ENCODE assay signal across 1 cellular context in the genomic region with DNA sequence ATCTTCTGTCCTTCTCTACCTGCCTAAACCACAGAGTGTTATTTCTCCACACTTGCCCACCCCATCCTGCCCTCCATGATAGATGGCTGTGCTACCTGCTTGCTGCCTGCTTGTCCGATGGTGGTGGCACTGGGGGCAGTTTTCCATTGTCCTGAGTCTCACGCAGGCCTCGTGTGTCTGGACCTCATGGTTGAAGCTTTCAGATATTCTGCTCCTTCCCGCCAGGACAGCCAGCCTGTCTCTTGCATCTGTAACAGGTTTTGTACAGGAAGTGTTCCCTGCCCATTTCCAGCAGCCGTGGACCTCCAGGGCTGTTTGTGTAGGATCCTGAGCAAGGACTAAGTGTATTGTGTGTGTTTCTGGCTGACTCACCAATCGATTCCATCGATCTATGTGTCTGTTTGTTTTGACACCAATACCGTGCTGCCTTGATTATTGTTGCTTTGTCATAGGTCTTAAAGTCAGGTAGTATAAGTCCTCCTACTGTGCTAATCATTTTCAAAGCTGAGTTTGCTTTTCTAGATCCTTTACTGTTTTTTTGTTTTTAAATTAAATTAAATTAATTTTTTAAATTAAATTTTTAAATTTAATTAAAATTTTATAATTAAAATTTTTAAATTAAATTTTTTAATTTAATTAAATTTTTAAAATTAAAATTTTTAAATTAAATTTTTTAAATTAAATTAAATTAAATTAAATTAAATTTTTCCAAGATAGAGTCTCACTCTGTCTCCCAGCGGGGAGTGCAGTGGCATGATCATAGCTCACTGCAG.
TF ChIP-seq lines count a peak whose summit lies in the region.

No MANE protein-coding gene starts in this region.

TF ChIP-seq in HepG2, 621 proteins besides CTCF, POLR2A, EP300 and RAD21 (continued from another document and continues in another):
- TF ChIP-seq, protein P1, sequence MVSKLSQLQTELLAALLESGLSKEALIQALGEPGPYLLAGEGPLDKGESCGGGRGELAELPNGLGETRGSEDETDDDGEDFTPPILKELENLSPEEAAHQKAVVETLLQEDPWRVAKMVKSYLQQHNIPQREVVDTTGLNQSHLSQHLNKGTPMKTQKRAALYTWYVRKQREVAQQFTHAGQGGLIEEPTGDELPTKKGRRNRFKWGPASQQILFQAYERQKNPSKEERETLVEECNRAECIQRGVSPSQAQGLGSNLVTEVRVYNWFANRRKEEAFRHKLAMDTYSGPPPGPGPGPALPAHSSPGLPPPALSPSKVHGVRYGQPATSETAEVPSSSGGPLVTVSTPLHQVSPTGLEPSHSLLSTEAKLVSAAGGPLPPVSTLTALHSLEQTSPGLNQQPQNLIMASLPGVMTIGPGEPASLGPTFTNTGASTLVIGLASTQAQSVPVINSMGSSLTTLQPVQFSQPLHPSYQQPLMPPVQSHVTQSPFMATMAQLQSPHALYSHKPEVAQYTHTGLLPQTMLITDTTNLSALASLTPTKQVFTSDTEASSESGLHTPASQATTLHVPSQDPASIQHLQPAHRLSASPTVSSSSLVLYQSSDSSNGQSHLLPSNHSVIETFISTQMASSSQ (IDR thresholded peaks at IDR 0.05; ENCODE audit: low read depth): peak; percentile 74
- TF ChIP-seq, protein P1 (CRISPR knock-in tag; IDR thresholded peaks at IDR 0.05; ENCODE audit: borderline replicate concordance): no peak
- TF ChIP-seq, protein P2, sequence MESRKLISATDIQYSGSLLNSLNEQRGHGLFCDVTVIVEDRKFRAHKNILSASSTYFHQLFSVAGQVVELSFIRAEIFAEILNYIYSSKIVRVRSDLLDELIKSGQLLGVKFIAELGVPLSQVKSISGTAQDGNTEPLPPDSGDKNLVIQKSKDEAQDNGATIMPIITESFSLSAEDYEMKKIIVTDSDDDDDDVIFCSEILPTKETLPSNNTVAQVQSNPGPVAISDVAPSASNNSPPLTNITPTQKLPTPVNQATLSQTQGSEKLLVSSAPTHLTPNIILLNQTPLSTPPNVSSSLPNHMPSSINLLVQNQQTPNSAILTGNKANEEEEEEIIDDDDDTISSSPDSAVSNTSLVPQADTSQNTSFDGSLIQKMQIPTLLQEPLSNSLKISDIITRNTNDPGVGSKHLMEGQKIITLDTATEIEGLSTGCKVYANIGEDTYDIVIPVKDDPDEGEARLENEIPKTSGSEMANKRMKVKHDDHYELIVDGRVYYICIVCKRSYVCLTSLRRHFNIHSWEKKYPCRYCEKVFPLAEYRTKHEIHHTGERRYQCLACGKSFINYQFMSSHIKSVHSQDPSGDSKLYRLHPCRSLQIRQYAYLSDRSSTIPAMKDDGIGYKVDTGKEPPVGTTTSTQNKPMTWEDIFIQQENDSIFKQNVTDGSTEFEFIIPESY (CRISPR knock-in tag; IDR thresholded peaks at IDR 0.05): peak; percentile 83
- TF ChIP-seq ZNF326 (CRISPR knock-in tag; IDR thresholded peaks at IDR 0.05; ENCODE audit: borderline replicate concordance) (no peak), NRL (CRISPR knock-in tag; IDR thresholded peaks at IDR 0.05; ENCODE audit: borderline replicate concordance) (peak; percentile 42; the same call in 1 of the 2 replicates), KAT2B (IDR thresholded peaks at IDR 0.05; ENCODE audit: borderline replicate concordance, low read depth, low read length) (peak; percentile 100), ZSCAN20 (CRISPR knock-in tag; IDR thresholded peaks at IDR 0.05; ENCODE audit: borderline replicate concordance) (no peak), ZNF24 (IDR thresholded peaks at IDR 0.05) (no peak; the same call in 1 of the 2 replicates), ZNF552 (CRISPR knock-in tag; IDR thresholded peaks at IDR 0.05; ENCODE audit: borderline replicate concordance) (no peak), ZNF775 (CRISPR knock-in tag; IDR thresholded peaks at IDR 0.05; ENCODE audit: borderline replicate concordance) (no peak), ZNF317 (CRISPR knock-in tag; IDR thresholded peaks at IDR 0.05) (peak; percentile 68; the same call in 1 of the 2 replicates), ZNF563 (CRISPR knock-in tag; IDR thresholded peaks at IDR 0.05) (peak; percentile 54; the same call in 1 of the 2 replicates), ZNF264 (CRISPR knock-in tag; IDR thresholded peaks at IDR 0.05) (0 out of 2 replicates have a peak, but pooled peaks have one; percentile 27), DNMT1 (CRISPR knock-in tag; IDR thresholded peaks at IDR 0.05) (no peak), ZNF564 (CRISPR knock-in tag; IDR thresholded peaks at IDR 0.05) (0 out of 2 replicates have a peak, but pooled peaks have one; percentile 27), CBFB (CRISPR knock-in tag; IDR thresholded peaks at IDR 0.05) (no peak), ZNF674 (CRISPR knock-in tag; IDR thresholded peaks at IDR 0.05; ENCODE audit: low read depth) (no peak), ZMYM3 (CRISPR knock-in tag; IDR thresholded peaks at IDR 0.05) (peak; percentile 67; the same call in 1 of the 2 replicates), ZFAT (CRISPR knock-in tag; conservative IDR thresholded peaks at IDR 0.05) (no peak), ZNF766 (CRISPR knock-in tag; IDR thresholded peaks at IDR 0.05; ENCODE audit: borderline replicate concordance) (peak; percentile 51; the same call in 1 of the 2 replicates), AGO2 (optimal IDR thresholded peaks at IDR 0.05; ENCODE audit: low read depth, low read length) (no peak), KLF16 (CRISPR knock-in tag; IDR thresholded peaks at IDR 0.05) (peak in 1 of 2 experiments; percentile 86; a peak in 2 of 4 replicates)
- TF ChIP-seq, protein P3, sequence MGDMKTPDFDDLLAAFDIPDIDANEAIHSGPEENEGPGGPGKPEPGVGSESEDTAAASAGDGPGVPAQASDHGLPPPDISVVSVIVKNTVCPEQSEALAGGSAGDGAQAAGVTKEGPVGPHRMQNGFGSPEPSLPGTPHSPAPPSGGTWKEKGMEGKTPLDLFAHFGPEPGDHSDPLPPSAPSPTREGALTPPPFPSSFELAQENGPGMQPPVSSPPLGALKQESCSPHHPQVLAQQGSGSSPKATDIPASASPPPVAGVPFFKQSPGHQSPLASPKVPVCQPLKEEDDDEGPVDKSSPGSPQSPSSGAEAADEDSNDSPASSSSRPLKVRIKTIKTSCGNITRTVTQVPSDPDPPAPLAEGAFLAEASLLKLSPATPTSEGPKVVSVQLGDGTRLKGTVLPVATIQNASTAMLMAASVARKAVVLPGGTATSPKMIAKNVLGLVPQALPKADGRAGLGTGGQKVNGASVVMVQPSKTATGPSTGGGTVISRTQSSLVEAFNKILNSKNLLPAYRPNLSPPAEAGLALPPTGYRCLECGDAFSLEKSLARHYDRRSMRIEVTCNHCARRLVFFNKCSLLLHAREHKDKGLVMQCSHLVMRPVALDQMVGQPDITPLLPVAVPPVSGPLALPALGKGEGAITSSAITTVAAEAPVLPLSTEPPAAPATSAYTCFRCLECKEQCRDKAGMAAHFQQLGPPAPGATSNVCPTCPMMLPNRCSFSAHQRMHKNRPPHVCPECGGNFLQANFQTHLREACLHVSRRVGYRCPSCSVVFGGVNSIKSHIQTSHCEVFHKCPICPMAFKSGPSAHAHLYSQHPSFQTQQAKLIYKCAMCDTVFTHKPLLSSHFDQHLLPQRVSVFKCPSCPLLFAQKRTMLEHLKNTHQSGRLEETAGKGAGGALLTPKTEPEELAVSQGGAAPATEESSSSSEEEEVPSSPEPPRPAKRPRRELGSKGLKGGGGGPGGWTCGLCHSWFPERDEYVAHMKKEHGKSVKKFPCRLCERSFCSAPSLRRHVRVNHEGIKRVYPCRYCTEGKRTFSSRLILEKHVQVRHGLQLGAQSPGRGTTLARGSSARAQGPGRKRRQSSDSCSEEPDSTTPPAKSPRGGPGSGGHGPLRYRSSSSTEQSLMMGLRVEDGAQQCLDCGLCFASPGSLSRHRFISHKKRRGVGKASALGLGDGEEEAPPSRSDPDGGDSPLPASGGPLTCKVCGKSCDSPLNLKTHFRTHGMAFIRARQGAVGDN (CRISPR knock-in tag; IDR thresholded peaks at IDR 0.05): peak; percentile 82
- TF ChIP-seq, protein P4, sequence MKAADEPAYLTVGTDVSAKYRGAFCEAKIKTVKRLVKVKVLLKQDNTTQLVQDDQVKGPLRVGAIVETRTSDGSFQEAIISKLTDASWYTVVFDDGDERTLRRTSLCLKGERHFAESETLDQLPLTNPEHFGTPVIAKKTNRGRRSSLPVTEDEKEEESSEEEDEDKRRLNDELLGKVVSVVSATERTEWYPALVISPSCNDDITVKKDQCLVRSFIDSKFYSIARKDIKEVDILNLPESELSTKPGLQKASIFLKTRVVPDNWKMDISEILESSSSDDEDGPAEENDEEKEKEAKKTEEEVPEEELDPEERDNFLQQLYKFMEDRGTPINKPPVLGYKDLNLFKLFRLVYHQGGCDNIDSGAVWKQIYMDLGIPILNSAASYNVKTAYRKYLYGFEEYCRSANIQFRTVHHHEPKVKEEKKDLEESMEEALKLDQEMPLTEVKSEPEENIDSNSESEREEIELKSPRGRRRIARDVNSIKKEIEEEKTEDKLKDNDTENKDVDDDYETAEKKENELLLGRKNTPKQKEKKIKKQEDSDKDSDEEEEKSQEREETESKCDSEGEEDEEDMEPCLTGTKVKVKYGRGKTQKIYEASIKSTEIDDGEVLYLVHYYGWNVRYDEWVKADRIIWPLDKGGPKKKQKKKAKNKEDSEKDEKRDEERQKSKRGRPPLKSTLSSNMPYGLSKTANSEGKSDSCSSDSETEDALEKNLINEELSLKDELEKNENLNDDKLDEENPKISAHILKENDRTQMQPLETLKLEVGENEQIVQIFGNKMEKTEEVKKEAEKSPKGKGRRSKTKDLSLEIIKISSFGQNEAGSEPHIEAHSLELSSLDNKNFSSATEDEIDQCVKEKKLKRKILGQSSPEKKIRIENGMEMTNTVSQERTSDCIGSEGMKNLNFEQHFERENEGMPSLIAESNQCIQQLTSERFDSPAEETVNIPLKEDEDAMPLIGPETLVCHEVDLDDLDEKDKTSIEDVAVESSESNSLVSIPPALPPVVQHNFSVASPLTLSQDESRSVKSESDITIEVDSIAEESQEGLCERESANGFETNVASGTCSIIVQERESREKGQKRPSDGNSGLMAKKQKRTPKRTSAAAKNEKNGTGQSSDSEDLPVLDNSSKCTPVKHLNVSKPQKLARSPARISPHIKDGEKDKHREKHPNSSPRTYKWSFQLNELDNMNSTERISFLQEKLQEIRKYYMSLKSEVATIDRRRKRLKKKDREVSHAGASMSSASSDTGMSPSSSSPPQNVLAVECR (CRISPR knock-in tag; IDR thresholded peaks at IDR 0.05; ENCODE audit: borderline replicate concordance): peak; percentile 41; the same call in 1 of the 2 replicates
- TF ChIP-seq, protein P5, sequence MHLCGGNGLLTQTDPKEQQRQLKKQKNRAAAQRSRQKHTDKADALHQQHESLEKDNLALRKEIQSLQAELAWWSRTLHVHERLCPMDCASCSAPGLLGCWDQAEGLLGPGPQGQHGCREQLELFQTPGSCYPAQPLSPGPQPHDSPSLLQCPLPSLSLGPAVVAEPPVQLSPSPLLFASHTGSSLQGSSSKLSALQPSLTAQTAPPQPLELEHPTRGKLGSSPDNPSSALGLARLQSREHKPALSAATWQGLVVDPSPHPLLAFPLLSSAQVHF (CRISPR knock-in tag; IDR thresholded peaks at IDR 0.05): peak; percentile 67; the same call in 1 of the 2 replicates
- TF ChIP-seq, protein P6, sequence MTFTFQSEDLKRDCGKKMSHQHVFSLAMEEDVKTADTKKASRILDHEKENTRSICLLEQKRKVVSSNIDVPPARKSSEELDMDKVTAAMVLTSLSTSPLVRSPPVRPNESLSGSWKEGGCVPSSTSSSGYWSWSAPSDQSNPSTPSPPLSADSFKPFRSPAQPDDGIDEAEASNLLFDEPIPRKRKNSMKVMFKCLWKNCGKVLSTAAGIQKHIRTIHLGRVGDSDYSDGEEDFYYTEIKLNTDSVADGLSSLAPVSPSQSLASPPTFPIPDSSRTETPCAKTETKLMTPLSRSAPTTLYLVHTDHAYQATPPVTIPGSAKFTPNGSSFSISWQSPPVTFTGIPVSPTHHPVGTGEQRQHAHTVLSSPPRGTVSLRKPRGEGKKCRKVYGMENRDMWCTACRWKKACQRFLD (CRISPR knock-in tag; IDR thresholded peaks at IDR 0.05; ENCODE audit: borderline replicate concordance): no peak
- TF ChIP-seq, protein P7, sequence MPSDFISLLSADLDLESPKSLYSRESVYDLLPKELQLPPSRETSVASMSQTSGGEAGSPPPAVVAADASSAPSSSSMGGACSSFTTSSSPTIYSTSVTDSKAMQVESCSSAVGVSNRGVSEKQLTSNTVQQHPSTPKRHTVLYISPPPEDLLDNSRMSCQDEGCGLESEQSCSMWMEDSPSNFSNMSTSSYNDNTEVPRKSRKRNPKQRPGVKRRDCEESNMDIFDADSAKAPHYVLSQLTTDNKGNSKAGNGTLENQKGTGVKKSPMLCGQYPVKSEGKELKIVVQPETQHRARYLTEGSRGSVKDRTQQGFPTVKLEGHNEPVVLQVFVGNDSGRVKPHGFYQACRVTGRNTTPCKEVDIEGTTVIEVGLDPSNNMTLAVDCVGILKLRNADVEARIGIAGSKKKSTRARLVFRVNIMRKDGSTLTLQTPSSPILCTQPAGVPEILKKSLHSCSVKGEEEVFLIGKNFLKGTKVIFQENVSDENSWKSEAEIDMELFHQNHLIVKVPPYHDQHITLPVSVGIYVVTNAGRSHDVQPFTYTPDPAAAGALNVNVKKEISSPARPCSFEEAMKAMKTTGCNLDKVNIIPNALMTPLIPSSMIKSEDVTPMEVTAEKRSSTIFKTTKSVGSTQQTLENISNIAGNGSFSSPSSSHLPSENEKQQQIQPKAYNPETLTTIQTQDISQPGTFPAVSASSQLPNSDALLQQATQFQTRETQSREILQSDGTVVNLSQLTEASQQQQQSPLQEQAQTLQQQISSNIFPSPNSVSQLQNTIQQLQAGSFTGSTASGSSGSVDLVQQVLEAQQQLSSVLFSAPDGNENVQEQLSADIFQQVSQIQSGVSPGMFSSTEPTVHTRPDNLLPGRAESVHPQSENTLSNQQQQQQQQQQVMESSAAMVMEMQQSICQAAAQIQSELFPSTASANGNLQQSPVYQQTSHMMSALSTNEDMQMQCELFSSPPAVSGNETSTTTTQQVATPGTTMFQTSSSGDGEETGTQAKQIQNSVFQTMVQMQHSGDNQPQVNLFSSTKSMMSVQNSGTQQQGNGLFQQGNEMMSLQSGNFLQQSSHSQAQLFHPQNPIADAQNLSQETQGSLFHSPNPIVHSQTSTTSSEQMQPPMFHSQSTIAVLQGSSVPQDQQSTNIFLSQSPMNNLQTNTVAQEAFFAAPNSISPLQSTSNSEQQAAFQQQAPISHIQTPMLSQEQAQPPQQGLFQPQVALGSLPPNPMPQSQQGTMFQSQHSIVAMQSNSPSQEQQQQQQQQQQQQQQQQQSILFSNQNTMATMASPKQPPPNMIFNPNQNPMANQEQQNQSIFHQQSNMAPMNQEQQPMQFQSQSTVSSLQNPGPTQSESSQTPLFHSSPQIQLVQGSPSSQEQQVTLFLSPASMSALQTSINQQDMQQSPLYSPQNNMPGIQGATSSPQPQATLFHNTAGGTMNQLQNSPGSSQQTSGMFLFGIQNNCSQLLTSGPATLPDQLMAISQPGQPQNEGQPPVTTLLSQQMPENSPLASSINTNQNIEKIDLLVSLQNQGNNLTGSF (CRISPR knock-in tag; IDR thresholded peaks at IDR 0.05): peak; percentile 37; the same call in 1 of the 2 replicates
